In genomic region chr11:65121865-65122696, GRCh38 we compare ENCODE assay signal across 1 cellular context.
TF ChIP-seq lines count a peak whose summit lies in the region.

Gene FAU (minus strand): TSS chr11:65122134. CDS start chr11:65121813, 321 bp downstream.
Gene MRPL49 (plus strand): TSS chr11:65122321. CDS start chr11:65122347, 26 bp downstream.

TF ChIP-seq in K562, 482 proteins besides CTCF, POLR2A, EP300 and RAD21 (continued from another document and continues in another):
- TF ChIP-seq GABPB1 (CRISPR knock-in tag; IDR thresholded peaks at IDR 0.05) (peak; percentile 65; the same call in 1 of the 2 replicates), ZBTB43 (CRISPR knock-in tag; IDR thresholded peaks at IDR 0.05) (0 out of 2 replicates have a peak, but pooled peaks have one; percentile 32), SIN3B (IDR thresholded peaks at IDR 0.05; ENCODE audit: low read depth) (peak; percentile 85), YBX1 (IDR thresholded peaks at IDR 0.05) (no peak), E2F8 (IDR thresholded peaks at IDR 0.05; ENCODE audit: low read depth, partially characterized antibody) (peak; percentile 78), MYNN (IDR thresholded peaks at IDR 0.05) (peak; percentile 43; the same call in 1 of the 2 replicates), MYNN (CRISPR knock-in tag; IDR thresholded peaks at IDR 0.05) (no peak), MTF1 (CRISPR knock-in tag; IDR thresholded peaks at IDR 0.05; ENCODE audit: borderline replicate concordance) (no peak), ZBTB40 (IDR thresholded peaks at IDR 0.05) (no peak; the same call in 1 of the 2 replicates), ZBTB40 (CRISPR knock-in tag; IDR thresholded peaks at IDR 0.05) (0 out of 2 replicates have a peak, but pooled peaks have one; percentile 6), NR1H2 (CRISPR knock-in tag; IDR thresholded peaks at IDR 0.05) (0 out of 2 replicates have a peak, but pooled peaks have one; percentile 23), ILK (tag; IDR thresholded peaks at IDR 0.05; ENCODE audit: borderline replicate concordance, low read depth) (no peak), POLR2H (tag; IDR thresholded peaks at IDR 0.05; ENCODE audit: low read depth) (peak; percentile 95), HCFC1 (IDR thresholded peaks at IDR 0.05; ENCODE audit: low read depth, low read length) (peak; percentile 85), NONO (IDR thresholded peaks at IDR 0.05; ENCODE audit: low read depth in 2 of 2, low read length in 1 of 2) (0 out of 4 replicates have a peak, but pooled peaks of 1 of the 2 experiments have one; percentile 40), ZMIZ1 (IDR thresholded peaks at IDR 0.05; ENCODE audit: low read depth in 2 of 2, low read length in 2 of 2) (peak in 1 of 2 experiments; percentile 59; a peak in 1 of 4 replicates), RUNX1 (IDR thresholded peaks at IDR 0.05; ENCODE audit: low read depth) (no peak), ZNF639 (CRISPR knock-in tag; conservative IDR thresholded peaks at IDR 0.05 in 1 of 2, IDR thresholded peaks at IDR 0.05 in 1 of 2) (peak in 1 of 2 experiments; percentile 87; a peak in 2 of 4 replicates), NR2C1 (IDR thresholded peaks at IDR 0.05) (peak; percentile 45), NR2C1 (tag; IDR thresholded peaks at IDR 0.05) (no peak), C11orf30 (IDR thresholded peaks at IDR 0.05; ENCODE audit: low read depth) (peak; percentile 96), TAF7 (tag; IDR thresholded peaks at IDR 0.05) (peak; percentile 88), YY1 (IDR thresholded peaks at IDR 0.05; ENCODE audit: borderline replicate concordance in 1 of 3, control insufficient read depth in 1 of 3, extremely low read depth in 1 of 3, insufficient read depth in 3 of 3, insufficient read length in 1 of 3, insufficient replicate concordance in 2 of 3, low read depth in 1 of 3, low read length in 2 of 3) (peak; percentile 89 to 94 (median 94)), NCOA4 (IDR thresholded peaks at IDR 0.05; ENCODE audit: partially characterized antibody) (no peak), ZNF280B (CRISPR knock-in tag; IDR thresholded peaks at IDR 0.05) (no peak), EGR1 (conservative IDR thresholded peaks at IDR 0.05) (peak; percentile 66), RB1 (IDR thresholded peaks at IDR 0.05; ENCODE audit: low read depth) (peak; percentile 66; the same call in 1 of the 2 replicates), ATF7 (IDR thresholded peaks at IDR 0.05) (peak; percentile 82), THAP12 (CRISPR knock-in tag; IDR thresholded peaks at IDR 0.05) (peak; percentile 81; the same call in 1 of the 2 replicates), MAZ (CRISPR knock-in tag; conservative IDR thresholded peaks at IDR 0.05 in 1 of 2, IDR thresholded peaks at IDR 0.05 in 1 of 2) (peak in 1 of 2 experiments; percentile 32), SPI1 (IDR thresholded peaks at IDR 0.05; ENCODE audit: borderline replicate concordance, low read depth, low read length) (peak; percentile 75), RBBP5 (IDR thresholded peaks at IDR 0.05; ENCODE audit: borderline replicate concordance, insufficient read depth, low read length, poor library complexity, severe bottlenecking) (peak; percentile 89)
